12 cellular contexts compared by ENCODE assay signal in genomic region chr17:4719146-4719545, GRCh38.
"Had no signal": no experiment of that assay in that cellular context is flagged by ENCODE, and none has a peak within 500 bp of the region (broad histone marks: within the 10 kb centered on the region; RNA-seq: fewer than 3 reads in every experiment).

No MANE protein-coding gene starts in this region.

- H3K9me3 Mint-ChIP-seq: memory B cell; stimulated activated naive CD8-positive, alpha-beta T cell treated with anti-CD3 and anti-CD28 coated beads, Interleukin-15, Interleukin-2, amounts not matched to agents 100 ng/mL and 50 ng/mL, for 24 hours had no signal

- H3K4me3 ChIP-seq: heart right ventricle, testis had no signal

- H3K4me1 ChIP-seq: foreskin keratinocyte, testis had no signal

- H3K27ac Mint-ChIP-seq: memory B cell; stimulated activated naive CD8-positive, alpha-beta T cell treated with anti-CD3 and anti-CD28 coated beads, Interleukin-15, Interleukin-2, amounts not matched to agents 100 ng/mL and 50 ng/mL, for 24 hours had no signal

- H3K27me3 Mint-ChIP-seq: memory B cell; stimulated activated naive CD8-positive, alpha-beta T cell treated with anti-CD3 and anti-CD28 coated beads, Interleukin-15, Interleukin-2, amounts not matched to agents 100 ng/mL and 50 ng/mL, for 24 hours had no signal

- H3K4me3 Mint-ChIP-seq: memory B cell; stimulated activated naive CD8-positive, alpha-beta T cell treated with anti-CD3 and anti-CD28 coated beads, Interleukin-15, Interleukin-2, amounts not matched to agents 100 ng/mL and 50 ng/mL, for 24 hours had no signal

- H3K27me3 ChIP-seq: foreskin keratinocyte, heart right ventricle, testis had no signal

- DNase-seq: activated CD8-positive, alpha-beta memory T cell treated with anti-CD3 and anti-CD28 coated beads for 24 hours; activated gamma-delta T cell; foreskin keratinocyte; heart right ventricle; islet precursor cell; stimulated activated CD4-positive, alpha-beta T cell treated with anti-CD3 and anti-CD28 coated beads, Interleukin-2, amount 100 ng/mL, for 48 hours had no signal

- ATAC-seq: activated CD4-positive, CD25-positive, alpha-beta regulatory T cell treated with anti-CD3 and anti-CD28 coated beads, Interleukin-2, amount 50 U/mL, for 24 hours; foreskin keratinocyte; left lobe of liver; SK-N-SH treated with all-trans-retinoic acid at 6 μM for 48 hours had no signal

- H3K9me3 ChIP-seq: heart right ventricle, testis had no signal

- H3K27ac ChIP-seq: foreskin keratinocyte, testis had no signal
